9 cellular contexts compared by ENCODE assay signal in genomic region chr1:68174173-68175113, GRCh38. TPM values are rescaled to one million over a fixed set of nuclear protein-coding genes. Genes with fewer than 3 reads are reported as not detected.
DNase-seq lines count a peak whose midpoint lies in the region; ATAC-seq, FAIRE-seq and TF ChIP-seq lines count a peak whose summit lies in the region.
"Had no signal": no experiment of that assay in that cellular context is flagged by ENCODE, and none has a peak within 500 bp of the region (broad histone marks: within the 10 kb centered on the region; RNA-seq: fewer than 3 reads in every experiment).

No MANE protein-coding gene starts in this region.

- H3K79me2 ChIP-seq in fibroblast of lung (ENCODE audit: control insufficient read depth, insufficient read depth, low read length), result peaks cover 17% of the 10 kb centered on the region

- peak; percentile 97 for DNase-seq in Daoy (ENCODE audit: low read depth)
- peak; percentile 89 for DNase-seq in RKO (ENCODE audit: low spot score)
- peak; percentile 96 to 98 for DNase-seq in fibroblast of lung (ENCODE audit: low read depth in 2 of 2)
- DNase-seq in pancreas, result peak in 4 of 6 donors; percentile 50 to 75 (median 68)
- no peak for DNase-seq in GDM1 (lab: John Stamatoyannopoulos, UW)
- no peak for DNase-seq in DMS79 treated with DMSO at 0.1 percent for 48 hours (lab: John Stamatoyannopoulos, UW)
- no peak for DNase-seq in activated CD4-positive, alpha-beta T cell treated with anti-CD3 and anti-CD28 coated beads, Interleukin-2, amount 50 U/mL, for 4 hours
- DNase-seq: activated naive CD8-positive, alpha-beta T cell treated with anti-CD3 and anti-CD28 coated beads, Interleukin-2, amount 10 ng/mL, durations not matched to agents 7 days and 5 days had no signal

- H2AFZ ChIP-seq in fibroblast of lung (ENCODE audit: low read length), result no peak overlapping the region

- H3K36me3 ChIP-seq in fibroblast of lung (ENCODE audit: control insufficient read depth, insufficient read depth, low read length) (no peaks in the 10 kb centered on the region), pancreas (no peaks in the 10 kb centered on the region)

- H3K9ac ChIP-seq in fibroblast of lung (ENCODE audit: insufficient read depth, low read length), result peak overlapping the region; percentile 20

- H3K4me3 ChIP-seq in fibroblast of lung (replicated peaks in 1 of 4; ENCODE audit: control extremely low read depth in 1 of 4, insufficient read depth in 1 of 4, low read depth in 3 of 4, low read length in 4 of 4) (peak overlapping the region in 2 of 4 experiments; percentile 27 to 30), pancreas (no peak overlapping the region)

- no peak for FAIRE-seq in pancreas (lab: Jason Lieb, UNC)

- peak overlapping the region; percentile 93 for H3K4me2 ChIP-seq in fibroblast of lung (ENCODE audit: extremely low read depth, insufficient read depth, low read length)

- H3K4me1 ChIP-seq in fibroblast of lung (ENCODE audit: control insufficient read depth, extremely low read depth, insufficient read depth, low read length) (peaks cover 40% of the 10 kb centered on the region), pancreas (peaks cover 8 to 49% (median 21%) of the 10 kb centered on the region in 3 donors)

- peak; percentile 73 to 86 (median 83) for ATAC-seq in pancreas
- no peak for ATAC-seq in HG02870 (IDR thresholded peaks at IDR 0.05; ENCODE audit: unreplicated experiment)

- no peaks in the 10 kb centered on the region for H4K20me1 ChIP-seq in fibroblast of lung (ENCODE audit: control insufficient read depth, extremely low read depth, insufficient read depth, low read length)

- WGBS in pancreas, 2 donors, result 43% methylated on average over 12 of the region's 12 CpGs

- H3K27me3 ChIP-seq in fibroblast of lung (ENCODE audit: control insufficient read depth, insufficient read depth, low read length) (no peaks in the 10 kb centered on the region), pancreas (no peaks in the 10 kb centered on the region)

- H3K27ac ChIP-seq in fibroblast of lung (ENCODE audit: insufficient read depth, low read length) (peak overlapping the region; percentile 91), pancreas (peak overlapping the region; percentile 3 to 78 (median 47))

- intact Hi-C loops in pancreas (cut with DNase I), result no loop called here

- H3K9me3 ChIP-seq in fibroblast of lung (ENCODE audit: control insufficient read depth, insufficient read depth, low read depth, low read length) (no peaks in the 10 kb centered on the region), pancreas (no peaks in the 10 kb centered on the region)

- no peak for TF ChIP-seq CTCF in fibroblast of lung (conservative IDR thresholded peaks at IDR 0.05 in 1 of 2, IDR thresholded peaks at IDR 0.05 in 1 of 2; ENCODE audit: low read depth in 1 of 2, low read length in 2 of 2)
- no peak for TF ChIP-seq CTCF in pancreas (IDR thresholded peaks at IDR 0.05)

RNA-seq across cellular contexts. Expression of gene WLS, which starts 57.9 kb away (rescaled TPM):
- total RNA-seq in Daoy (2014; rRNA removed; shearing (Covaris generic)), result 47.5 and 51.8 TPM in 2 replicates
- total RNA-seq in fibroblast of lung (85.5 and 156 TPM in 2 replicates), pancreas (100 to 1,000 TPM in 1 of 6 donors, 10 to 100 TPM in 5; 58.3 to 121 (median 77.8) TPM)
- polyA plus RNA-seq in fibroblast of lung (269 and 290 TPM in 2 replicates), pancreas (10 to 100 TPM; 32.5 to 42.5 TPM)
- 185 and 242 TPM in 2 replicates for polyA plus RNA-seq in fibroblast of lung (2012)
- 256 and 350 TPM in 2 replicates for polyA minus RNA-seq in fibroblast of lung (ENCODE audit: low replicate concordance)
- total RNA-seq: activated naive CD8-positive, alpha-beta T cell treated with anti-CD3 and anti-CD28 coated beads, Interleukin-2, amount 10 ng/mL, durations not matched to agents 7 days and 5 days had no signal

Comparison
In these comparisons a context has a peak if more than half of its experiments do, and no peak if none do; other contexts are left out.
1. DNase-seq: peak in Daoy (single experiment), RKO (single experiment), fibroblast of lung (2 of 2) and pancreas (4 of 6); none in GDM1 (single experiment), DMS79 treated with DMSO at 0.1 percent for 48 hours (single experiment) and activated CD4-positive, alpha-beta T cell treated with anti-CD3 and anti-CD28 coated beads, Interleukin-2, amount 50 U/mL, for 4 hours (0 of 2).